Comparison of ENCODE assay signal across 10 cellular contexts in the genomic region with DNA sequence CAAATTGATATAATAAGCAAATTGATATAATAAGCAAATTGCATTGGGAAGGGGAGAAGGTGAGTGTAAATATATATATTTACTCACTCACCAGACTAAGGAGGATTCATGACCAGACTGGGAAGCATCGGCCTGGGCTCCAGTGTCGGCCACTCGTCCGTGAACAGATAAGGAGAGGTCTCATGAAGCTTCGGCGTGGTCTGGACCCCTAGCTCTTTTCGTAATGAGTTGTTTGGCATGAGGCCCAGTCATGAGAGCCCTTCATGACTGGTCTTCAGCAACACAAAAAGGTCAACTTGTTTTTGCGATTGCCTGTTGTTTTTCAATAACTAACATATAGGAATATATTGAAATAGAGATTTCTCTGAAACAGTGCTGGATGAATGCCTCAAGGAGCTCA.
"Had no signal": no experiment of that assay in that cellular context is flagged by ENCODE, and none has a peak within 500 bp of the region (broad histone marks: within the 10 kb centered on the region; RNA-seq: fewer than 3 reads in every experiment).

No MANE protein-coding gene starts in this region.

- DNase-seq: activated CD4-positive, alpha-beta T cell treated with anti-CD3 and anti-CD28 coated beads, Interleukin-2, amount 10 ng/mL, durations not matched to agents 7 days and 5 days; activated CD4-positive, CD25-positive, alpha-beta regulatory T cell; activated CD8-positive, alpha-beta memory T cell treated with anti-CD3 and anti-CD28 coated beads for 24 hours; heart left ventricle; left colon; lower lobe of right lung; right cardiac atrium; stimulated activated CD4-positive, alpha-beta T cell treated with anti-CD3 and anti-CD28 coated beads, Interleukin-15, amount 100 ng/mL, for 24 hours; stimulated activated CD4-positive, alpha-beta T cell treated with anti-CD3 and anti-CD28 coated beads, Interleukin-4, amount 100 ng/mL, for 24 hours; stimulated activated naive CD4-positive, alpha-beta T cell had no signal
